In genomic region chr10:7520496-7521485, GRCh38 we compare ENCODE assay signal across 14 cellular contexts.
A peak's percentile ranks its signal among the peaks of the same experiment; 100 is the strongest.
DNase-seq lines count a peak whose midpoint lies in the region; ATAC-seq lines count a peak whose summit lies in the region.
"Had no signal": no experiment of that assay in that cellular context is flagged by ENCODE, and none has a peak within 500 bp of the region (broad histone marks: within the 10 kb centered on the region; RNA-seq: fewer than 3 reads in every experiment).

No MANE protein-coding gene starts in this region.

- peak overlapping the region; percentile 45 for H3K23ac ChIP-seq in mesendoderm (ENCODE audit: low read length)

- no peak overlapping the region for H2BK15ac ChIP-seq in mesendoderm (replicated peaks; ENCODE audit: low read depth)

- no peak overlapping the region for H2AK5ac ChIP-seq in mesendoderm (ENCODE audit: low read length)

- no peak overlapping the region for H3K4me2 ChIP-seq in mesendoderm (ENCODE audit: low read length)

- H3K27me3 ChIP-seq in mesendoderm (ENCODE audit: insufficient read depth, low read length, poor library complexity), result no peaks in the 10 kb centered on the region

- no peak overlapping the region for H2BK5ac ChIP-seq in mesendoderm (ENCODE audit: low read length)

- H3K18ac ChIP-seq in mesendoderm (ENCODE audit: low read length), result no peak overlapping the region

- no peak overlapping the region for H4K5ac ChIP-seq in mesendoderm (ENCODE audit: low read length)

- no peak overlapping the region for H3K4ac ChIP-seq in mesendoderm (ENCODE audit: low read depth, low read length)

- no peak overlapping the region for H3K9ac ChIP-seq in mesendoderm (ENCODE audit: low read length)

- H3K4me1 ChIP-seq in mesendoderm (ENCODE audit: control insufficient read depth, low read depth, low read length), result no peaks in the 10 kb centered on the region
- H3K4me1 ChIP-seq: upper lobe of right lung had no signal

- H3K27ac ChIP-seq in mesendoderm (ENCODE audit: low read depth, low read length), result no peak overlapping the region
- H3K27ac ChIP-seq: coronary artery, upper lobe of right lung had no signal

- CTCF ChIA-PET in activated CD4-positive, alpha-beta T cell treated with anti-CD3 and anti-CD28 coated beads, Interleukin-2, amount 10 ng/mL, durations not matched to agents 7 days and 5 days (lab: Charles Lee), result interaction anchor here (0.7 to 1.5 kb wide), 6 partner anchors 12 to 101 kb away, joined by 3 to 4 read pairs (median 3); no protein-coding TSS in a partner anchor

- H3K9me3 Mint-ChIP-seq in activated CD4-positive, alpha-beta T cell treated with anti-CD3 and anti-CD28 coated beads, Interleukin-2, amount 10 ng/mL, durations not matched to agents 7 days and 5 days, result no peaks in the 10 kb centered on the region
- H3K9me3 Mint-ChIP-seq: natural killer cell treated with Interleukin-12 subunit alpha and Interleukin-12 subunit beta and Interleukin-15 and Interleukin-18, amount 100 ng/mL, for 72 hours had no signal

- peaks cover 47% of the 10 kb centered on the region for H3K4me1 Mint-ChIP-seq in activated CD4-positive, alpha-beta T cell treated with anti-CD3 and anti-CD28 coated beads, Interleukin-2, amount 10 ng/mL, durations not matched to agents 7 days and 5 days

- no peaks in the 10 kb centered on the region for H3K79me2 ChIP-seq in mesendoderm (ENCODE audit: control insufficient read depth, insufficient read depth, low read length)

- no CpG with 5 or more reads among the region's 11 CpGs for WGBS in mesendoderm (ENCODE audit: extremely low coverage, insufficient coverage, low lambda C conversion rate)

- no peak overlapping the region for H3K56ac ChIP-seq in mesendoderm (ENCODE audit: low read length)

- H3K4me3 ChIP-seq in mesendoderm (ENCODE audit: low read length), result no peak overlapping the region
- H3K4me3 ChIP-seq: coronary artery, upper lobe of right lung had no signal

- H3K27ac Mint-ChIP-seq in activated CD4-positive, alpha-beta T cell treated with anti-CD3 and anti-CD28 coated beads, Interleukin-2, amount 10 ng/mL, durations not matched to agents 7 days and 5 days, result no peak overlapping the region

- ATAC-seq in GM18867 (IDR thresholded peaks at IDR 0.05; ENCODE audit: unreplicated experiment) (peak; percentile 89), GM21528 (IDR thresholded peaks at IDR 0.05; ENCODE audit: low FRiP score, unreplicated experiment) (peak; percentile 73), HG03354 (IDR thresholded peaks at IDR 0.05; ENCODE audit: poor library complexity, severe bottlenecking, unreplicated experiment) (peak; percentile 90)
- ATAC-seq: upper lobe of right lung had no signal

- no peaks in the 10 kb centered on the region for H3K79me1 ChIP-seq in mesendoderm (ENCODE audit: low read length)

- POLR2A ChIA-PET in activated CD4-positive, alpha-beta T cell treated with anti-CD3 and anti-CD28 coated beads, Interleukin-2, amount 10 ng/mL, durations not matched to agents 7 days and 5 days (lab: Charles Lee), result no interaction called here

- H3K27me3 Mint-ChIP-seq in activated CD4-positive, alpha-beta T cell treated with anti-CD3 and anti-CD28 coated beads, Interleukin-2, amount 10 ng/mL, durations not matched to agents 7 days and 5 days, result no peaks in the 10 kb centered on the region

- DNase-seq in mesendoderm, result no peak
- no peak for DNase-seq in activated CD4-positive, alpha-beta T cell treated with anti-CD3 and anti-CD28 coated beads, Interleukin-2, amount 50 U/mL, for 4 hours
- no peak for DNase-seq in NCI-H82 (lab: John Stamatoyannopoulos, UW)
- DNase-seq in KG1 (lab: John Stamatoyannopoulos, UW), result no peak
- DNase-seq in activated CD4-positive, alpha-beta T cell treated with anti-CD3 and anti-CD28 coated beads, Interleukin-2, amount 10 ng/mL, durations not matched to agents 7 days and 5 days, result no peak
- DNase-seq: GDM1; NCI-H446 treated with DMSO at 0.1 percent for 48 hours; stimulated activated CD4-positive, alpha-beta T cell treated with anti-CD3 and anti-CD28 coated beads, Interleukin-4, amount 100 ng/mL, for 1 hour; upper lobe of right lung had no signal

- no peak overlapping the region for H2BK120ac ChIP-seq in mesendoderm (ENCODE audit: low read depth, low read length)

- H4K8ac ChIP-seq in mesendoderm (ENCODE audit: low read depth, low read length), result no peak overlapping the region

- H3K36me3 ChIP-seq in mesendoderm (ENCODE audit: control insufficient read depth, insufficient read depth, low read length), result no peaks in the 10 kb centered on the region
- H3K36me3 ChIP-seq: upper lobe of right lung had no signal

- no peak overlapping the region for H3K4me3 Mint-ChIP-seq in activated CD4-positive, alpha-beta T cell treated with anti-CD3 and anti-CD28 coated beads, Interleukin-2, amount 10 ng/mL, durations not matched to agents 7 days and 5 days
- H3K4me3 Mint-ChIP-seq: natural killer cell treated with Interleukin-12 subunit alpha and Interleukin-12 subunit beta and Interleukin-15 and Interleukin-18, amount 100 ng/mL, for 72 hours had no signal

- H3K36me3 Mint-ChIP-seq in activated CD4-positive, alpha-beta T cell treated with anti-CD3 and anti-CD28 coated beads, Interleukin-2, amount 10 ng/mL, durations not matched to agents 7 days and 5 days (ENCODE audit: low read depth), result no peaks in the 10 kb centered on the region
- H3K36me3 Mint-ChIP-seq: natural killer cell treated with Interleukin-12 subunit alpha and Interleukin-12 subunit beta and Interleukin-15 and Interleukin-18, amount 100 ng/mL, for 72 hours had no signal
